ENCODE assay signal across 17 cellular contexts in the genomic region with DNA sequence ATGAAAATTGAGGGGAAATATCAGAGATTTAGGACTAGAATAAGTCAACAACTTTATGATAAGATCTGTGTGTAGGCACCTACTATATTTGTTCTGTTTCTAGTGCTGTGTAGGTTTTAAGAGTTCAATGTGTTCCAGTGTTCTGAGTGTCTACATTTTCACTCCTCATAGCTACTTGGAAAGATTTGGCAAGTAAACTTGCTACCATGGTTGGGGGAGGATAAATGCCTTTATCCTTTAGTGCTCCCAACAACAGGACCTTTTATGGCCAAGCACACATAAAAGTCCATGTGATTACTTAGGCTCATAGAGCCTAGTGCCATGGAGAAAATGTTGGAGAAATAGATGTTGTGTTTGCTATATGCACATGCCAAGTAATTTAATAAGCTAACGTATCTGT.
DNase-seq lines count a peak whose midpoint lies in the region; FAIRE-seq and TF ChIP-seq lines count a peak whose summit lies in the region.
"Had no signal": no experiment of that assay in that cellular context is flagged by ENCODE, and none has a peak within 500 bp of the region (broad histone marks: within the 10 kb centered on the region; RNA-seq: fewer than 3 reads in every experiment).

No MANE protein-coding gene starts in this region.

- intact Hi-C loops in testis (cut with DNase I; ENCODE audit: low total_unique reads) (no loop called here), ascending aorta (cut with DNase I) (no loop called here)

- 80 to 92% methylated on average over 1 of the region's 1 CpG for WGBS in testis, 2 donors

- FAIRE-seq in GM19239 (lab: Jason Lieb, UNC): no peak
- FAIRE-seq: G401.6, GM12892 had no signal

- TF ChIP-seq POLR2A in testis (IDR thresholded peaks at IDR 0.05): no peak

- H3K4me1 ChIP-seq in right atrium auricular region (peaks cover 0 to 9% of the 10 kb centered on the region in 2 donors), rectal smooth muscle tissue (ENCODE audit: control insufficient read depth, insufficient read depth, low read length) (peaks cover 3% of the 10 kb centered on the region), testis (no peaks in the 10 kb centered on the region), ascending aorta (peaks cover 0 to 3% of the 10 kb centered on the region in 2 donors)

- H3K9me3 ChIP-seq in right atrium auricular region (no peaks in the 10 kb centered on the region), testis (no peaks in the 10 kb centered on the region), ascending aorta (no peaks in the 10 kb centered on the region)

- H3K4me3 ChIP-seq in right atrium auricular region: no peak overlapping the region
- H3K4me3 ChIP-seq in rectal smooth muscle tissue (ENCODE audit: low read length): no peak overlapping the region
- no peak overlapping the region for H3K4me3 ChIP-seq in testis
- no peak overlapping the region for H3K4me3 ChIP-seq in ascending aorta
- H3K4me3 ChIP-seq: GM23248 had no signal

- no peak overlapping the region for H3K9ac ChIP-seq in rectal smooth muscle tissue (ENCODE audit: low read length)
- H3K9ac ChIP-seq: GM23248 had no signal

- H3K27ac ChIP-seq in caudate nucleus (ENCODE audit: low read depth, low read length): peak overlapping the region; percentile 67
- H3K27ac ChIP-seq in right atrium auricular region: peak overlapping the region; percentile 52 to 84
- H3K27ac ChIP-seq in rectal smooth muscle tissue (ENCODE audit: low read depth, low read length): peak overlapping the region; percentile 77
- no peak overlapping the region for H3K27ac ChIP-seq in testis
- peak overlapping the region in 1 of 2 donors; percentile 21 for H3K27ac ChIP-seq in ascending aorta
- H3K27ac ChIP-seq: GM23248 had no signal

- H3K27me3 ChIP-seq in right atrium auricular region (no peaks in the 10 kb centered on the region), rectal smooth muscle tissue (ENCODE audit: control insufficient read depth, insufficient read depth, low read length) (no peaks in the 10 kb centered on the region), testis (no peaks in the 10 kb centered on the region), ascending aorta (no peaks in the 10 kb centered on the region)

- DNase-seq in COLO829 (ENCODE audit: low spot score) (peak; percentile 17), caudate nucleus (lab: John Stamatoyannopoulos, UW) (peak in 1 of 61 donors; percentile 41), right atrium auricular region (ENCODE audit: low spot score) (no peak), testis (no peak), ascending aorta (ENCODE audit: low spot score in 2 of 2) (no peak), MV-4-11 (lab: John Stamatoyannopoulos, UW) (no peak), GM19239 (ENCODE audit: insufficient read length, low spot score) (no peak)
- DNase-seq: AML-193; CD4-positive, alpha-beta T cell; DMS79 treated with DMSO at 0.1 percent for 48 hours; GM23248; NCI-H1436; NCI-H2029 treated with DMSO at 0.1 percent for 48 hours; NCI-H524 had no signal

- TF ChIP-seq CTCF in right atrium auricular region (IDR thresholded peaks at IDR 0.05) (no peak), testis (IDR thresholded peaks at IDR 0.05) (no peak), ascending aorta (IDR thresholded peaks at IDR 0.05) (no peak)

- H3K36me3 ChIP-seq in right atrium auricular region: peaks cover 16% of the 10 kb centered on the region
- no peaks in the 10 kb centered on the region for H3K36me3 ChIP-seq in rectal smooth muscle tissue (ENCODE audit: control insufficient read depth, insufficient read depth, low read length)
- H3K36me3 ChIP-seq in testis (ENCODE audit: low read depth, missing control alignments): no peaks in the 10 kb centered on the region
- peaks cover 1 to 13% of the 10 kb centered on the region in 2 donors for H3K36me3 ChIP-seq in ascending aorta

Comparison
In these comparisons a context has a peak if more than half of its experiments do, and no peak if none do; other contexts are left out.
1. H3K27ac ChIP-seq: peak in caudate nucleus (single experiment), right atrium auricular region (2 of 2) and rectal smooth muscle tissue (single experiment); none in testis (0 of 2).